1 cellular context compared by ENCODE assay signal in genomic region chr17:81165246-81166032, GRCh38.
A peak's percentile ranks its signal among the peaks of the same experiment; 100 is the strongest.
TF ChIP-seq lines count a peak whose summit lies in the region.

TSS of gene PVALEF (plus strand) at chr17:81165507. CDS start at chr17:81181227, 15,720 bp downstream.

TF ChIP-seq in HepG2, 621 proteins besides CTCF, POLR2A, EP300 and RAD21 (continued from another document and continues in another):
- peak; percentile 55; the same call in 1 of the 2 replicates for TF ChIP-seq THRA (CRISPR knock-in tag; IDR thresholded peaks at IDR 0.05; ENCODE audit: borderline replicate concordance)
- peak; percentile 48; the same call in 1 of the 2 replicates for TF ChIP-seq ZFP82 (CRISPR knock-in tag; IDR thresholded peaks at IDR 0.05; ENCODE audit: borderline replicate concordance)
- peak; percentile 80 for TF ChIP-seq MEF2D (CRISPR knock-in tag; IDR thresholded peaks at IDR 0.05)
- no peak for TF ChIP-seq MYNN (CRISPR knock-in tag; IDR thresholded peaks at IDR 0.05; ENCODE audit: low read depth)
- TF ChIP-seq SALL2 (CRISPR knock-in tag; IDR thresholded peaks at IDR 0.05) = 0 out of 2 replicates have a peak, but pooled peaks have one; percentile 59
- peak; percentile 59; the same call in 1 of the 2 replicates for TF ChIP-seq ZBTB7A (CRISPR knock-in tag; IDR thresholded peaks at IDR 0.05)
- TF ChIP-seq LBX2 (CRISPR knock-in tag; IDR thresholded peaks at IDR 0.05; ENCODE audit: borderline replicate concordance) = no peak
- no peak for TF ChIP-seq NBN (conservative IDR thresholded peaks at IDR 0.05)
- TF ChIP-seq ZNF879 (CRISPR knock-in tag; IDR thresholded peaks at IDR 0.05) = peak; percentile 76; the same call in 1 of the 2 replicates
- TF ChIP-seq ZNF713 (CRISPR knock-in tag; IDR thresholded peaks at IDR 0.05) = 0 out of 2 replicates have a peak, but pooled peaks have one; percentile 93
- TF ChIP-seq EHMT2 (IDR thresholded peaks at IDR 0.05; ENCODE audit: borderline replicate concordance, low read depth, low read length) = no peak
- TF ChIP-seq SYNCRIP (IDR thresholded peaks at IDR 0.05; ENCODE audit: insufficient read depth, low read depth, low read length) = no peak
- TF ChIP-seq ZNF24 (IDR thresholded peaks at IDR 0.05) = no peak
- peak; percentile 77 for TF ChIP-seq ARID4A (CRISPR knock-in tag; IDR thresholded peaks at IDR 0.05; ENCODE audit: borderline replicate concordance)
- peak; percentile 45 for TF ChIP-seq ZNF407 (CRISPR knock-in tag; IDR thresholded peaks at IDR 0.05; ENCODE audit: not compliant biosample characterization)
- TF ChIP-seq ATF1 (CRISPR knock-in tag; IDR thresholded peaks at IDR 0.05) = no peak
- TF ChIP-seq NCOA2 (CRISPR knock-in tag; IDR thresholded peaks at IDR 0.05) = peak; percentile 56
- TF ChIP-seq ZNF850 (CRISPR knock-in tag; conservative IDR thresholded peaks at IDR 0.05) = no peak
- no peak for TF ChIP-seq RBM39 (IDR thresholded peaks at IDR 0.05; ENCODE audit: low read depth, low read length, poor library complexity, severe bottlenecking)
- TF ChIP-seq ZSCAN9 (CRISPR knock-in tag; IDR thresholded peaks at IDR 0.05; ENCODE audit: borderline replicate concordance) = 0 out of 2 replicates have a peak, but pooled peaks have one; percentile 42
- TF ChIP-seq ATF6 (CRISPR knock-in tag; conservative IDR thresholded peaks at IDR 0.05) = no peak
- TF ChIP-seq SMAD3 (CRISPR knock-in tag; IDR thresholded peaks at IDR 0.05) = peak; percentile 55; the same call in 1 of the 2 replicates
- TF ChIP-seq ZNF678 (CRISPR knock-in tag; IDR thresholded peaks at IDR 0.05) = 0 out of 2 replicates have a peak, but pooled peaks have one; percentile 30
- TF ChIP-seq ZNF644 (CRISPR knock-in tag; IDR thresholded peaks at IDR 0.05; ENCODE audit: low read depth) = 0 out of 2 replicates have a peak, but pooled peaks have one; percentile 3
- TF ChIP-seq EED (CRISPR knock-in tag; IDR thresholded peaks at IDR 0.05) = no peak; the same call in 1 of the 2 replicates
- TF ChIP-seq MLLT10 (CRISPR knock-in tag; IDR thresholded peaks at IDR 0.05) = peak; percentile 63; the same call in 1 of the 2 replicates
- TF ChIP-seq ZUFSP (CRISPR knock-in tag; IDR thresholded peaks at IDR 0.05; ENCODE audit: borderline replicate concordance) = 0 out of 2 replicates have a peak, but pooled peaks have one; percentile 40
- peak; percentile 81 for TF ChIP-seq HNRNPLL (IDR thresholded peaks at IDR 0.05; ENCODE audit: low read depth, low read length, poor library complexity, severe bottlenecking)
- no peak for TF ChIP-seq ZNF556 (CRISPR knock-in tag; IDR thresholded peaks at IDR 0.05; ENCODE audit: borderline replicate concordance)
- no peak for TF ChIP-seq ZNF17 (CRISPR knock-in tag; IDR thresholded peaks at IDR 0.05)
- peak; percentile 28; the same call in 1 of the 2 replicates for TF ChIP-seq ZSCAN12 (CRISPR knock-in tag; IDR thresholded peaks at IDR 0.05)
- TF ChIP-seq ARNT2 (CRISPR knock-in tag; IDR thresholded peaks at IDR 0.05; ENCODE audit: low read depth) = peak; percentile 81; the same call in 1 of the 2 replicates
- TF ChIP-seq HIVEP1 (CRISPR knock-in tag; IDR thresholded peaks at IDR 0.05) = peak; percentile 85
- 0 out of 2 replicates have a peak, but pooled peaks have one; percentile 55 for TF ChIP-seq MYPOP (CRISPR knock-in tag; IDR thresholded peaks at IDR 0.05)
- no peak for TF ChIP-seq ZNF670 (CRISPR knock-in tag; IDR thresholded peaks at IDR 0.05; ENCODE audit: borderline replicate concordance)
- no peak for TF ChIP-seq ZNF282 (IDR thresholded peaks at IDR 0.05; ENCODE audit: partially characterized antibody)
- TF ChIP-seq TP53 (CRISPR knock-in tag; conservative IDR thresholded peaks at IDR 0.05) = no peak
